23 cellular contexts compared by ENCODE assay signal in the genomic region with DNA sequence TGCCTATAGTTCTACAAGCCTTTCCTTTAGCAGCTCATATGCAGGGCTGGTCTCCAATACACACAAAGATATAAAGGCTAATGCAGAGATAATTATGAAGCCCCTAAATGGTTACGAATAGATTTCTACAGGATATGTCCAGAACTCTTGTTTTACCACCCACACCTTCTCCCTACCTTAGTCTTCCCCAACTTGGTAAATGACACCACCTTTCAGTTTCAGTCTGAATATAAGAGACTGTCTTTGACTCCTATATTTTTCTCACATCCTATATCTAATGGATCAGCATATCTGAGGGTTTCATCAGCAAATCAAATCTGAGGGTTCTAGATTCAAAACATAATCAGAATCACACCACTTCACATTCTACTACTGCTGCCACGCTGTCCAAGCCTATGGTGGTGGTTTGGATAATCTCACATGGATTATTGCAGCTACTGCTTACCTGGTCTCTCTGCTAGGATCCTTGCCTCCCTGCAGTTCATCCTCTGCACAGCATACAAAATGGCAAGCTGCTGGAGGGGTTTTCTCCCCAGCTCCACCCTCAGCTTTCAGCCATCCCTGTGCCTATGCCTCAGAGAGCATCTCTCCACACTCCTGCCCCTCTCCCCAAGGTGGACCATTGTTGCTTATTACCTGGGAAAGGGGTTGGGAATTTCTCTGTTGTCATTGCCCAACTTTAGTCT.
DNase-seq lines count a peak whose midpoint lies in the region; ATAC-seq and TF ChIP-seq lines count a peak whose summit lies in the region.
"Had no signal": no experiment of that assay in that cellular context is flagged by ENCODE, and none has a peak within 500 bp of the region (broad histone marks: within the 10 kb centered on the region; RNA-seq: fewer than 3 reads in every experiment).

No MANE protein-coding gene starts in this region.

- H3K36me3 Mint-ChIP-seq in WTC11, result no peaks in the 10 kb centered on the region
- H3K36me3 Mint-ChIP-seq in stimulated activated naive B cell treated with anti-CD40 and anti-IgM and Interleukin-4, amounts not matched to agents 10 μg/mL and 1 μg/mL and 100 μg/mL, for 72 hours, result no peaks in the 10 kb centered on the region

- no peak for TF ChIP-seq CTCF in WTC11 (IDR thresholded peaks at IDR 0.05)
- no peak for TF ChIP-seq CTCF in foreskin keratinocyte (conservative IDR thresholded peaks at IDR 0.05)

- no peak overlapping the region for H3K4me3 Mint-ChIP-seq in WTC11
- H3K4me3 Mint-ChIP-seq in stimulated activated naive B cell treated with anti-CD40 and anti-IgM and Interleukin-4, amounts not matched to agents 10 μg/mL and 1 μg/mL and 100 μg/mL, for 72 hours, result no peak overlapping the region
- H3K4me3 Mint-ChIP-seq: CD4-positive, alpha-beta T cell; H9 had no signal

- no peaks in the 10 kb centered on the region for H3K4me1 ChIP-seq in foreskin keratinocyte
- H3K4me1 ChIP-seq: BLaER1, Peyer's patch had no signal

- no peak overlapping the region for H3K27ac Mint-ChIP-seq in WTC11
- no peak overlapping the region for H3K27ac Mint-ChIP-seq in stimulated activated naive B cell treated with anti-CD40 and anti-IgM and Interleukin-4, amounts not matched to agents 10 μg/mL and 1 μg/mL and 100 μg/mL, for 72 hours
- H3K27ac Mint-ChIP-seq: CD4-positive, alpha-beta T cell had no signal

- CTCF ChIA-PET in WTC11 (lab: Charles Lee), result interaction anchor here (0.6 kb wide), 1 partner anchor 504 kb away, joined by 3 read pairs; no protein-coding TSS in a partner anchor

- H3K9me3 Mint-ChIP-seq in WTC11, result no peaks in the 10 kb centered on the region
- no peaks in the 10 kb centered on the region for H3K9me3 Mint-ChIP-seq in stimulated activated naive B cell treated with anti-CD40 and anti-IgM and Interleukin-4, amounts not matched to agents 10 μg/mL and 1 μg/mL and 100 μg/mL, for 72 hours
- H3K9me3 Mint-ChIP-seq: CD4-positive, alpha-beta T cell; H9 had no signal

- POLR2A ChIA-PET in WTC11 (lab: Charles Lee), result no interaction called here

- ATAC-seq in GM21723 (IDR thresholded peaks at IDR 0.05; ENCODE audit: unreplicated experiment), result peak; percentile 51
- peak; percentile 50 for ATAC-seq in HG02885 (IDR thresholded peaks at IDR 0.05; ENCODE audit: poor library complexity, unreplicated experiment)
- ATAC-seq in WTC11, result peak; percentile 20; the same call in 1 of the 2 replicates
- peak; percentile 31 to 58 for ATAC-seq in stimulated activated naive B cell treated with anti-CD40 and anti-IgM and Interleukin-4, amounts not matched to agents 10 μg/mL and 1 μg/mL and 100 μg/mL, for 72 hours (replicated peaks)
- no peak for ATAC-seq in foreskin keratinocyte
- no peak for ATAC-seq in HG03521 (IDR thresholded peaks at IDR 0.05; ENCODE audit: unreplicated experiment)
- no peak for ATAC-seq in HG02840 (IDR thresholded peaks at IDR 0.05; ENCODE audit: low FRiP score, unreplicated experiment)
- ATAC-seq: SK-N-SH treated with all-trans-retinoic acid at 6 μM for 48 hours had no signal

- no peak overlapping the region for H3K27ac ChIP-seq in foreskin keratinocyte
- H3K27ac ChIP-seq: BLaER1, Peyer's patch had no signal

- H3K27me3 ChIP-seq in foreskin keratinocyte, result no peaks in the 10 kb centered on the region
- H3K27me3 ChIP-seq: BLaER1, Peyer's patch had no signal

- no peak for DNase-seq in WTC11 (ENCODE audit: low spot score)
- DNase-seq in stimulated activated naive B cell treated with anti-CD40 and anti-IgM and Interleukin-4, amounts not matched to agents 10 μg/mL and 1 μg/mL and 100 μg/mL, for 72 hours, result no peak
- DNase-seq in foreskin keratinocyte, result no peak
- DNase-seq: ACHN; CD4-positive, alpha-beta T cell; COR-L47; DMS79; Karpas-422; MV-4-11; NCI-H1105 treated with DMSO at 0.1 percent for 48 hours; NCI-H2029 treated with DMSO at 0.1 percent for 48 hours; NCI-H226; NCI-H510A treated with DMSO at 0.1 percent for 48 hours; NCI-H748 treated with DMSO at 0.1 percent for 48 hours; NK-92 treated with Interleukin-12 subunit alpha and Interleukin-12 subunit beta, amount 100 ng/mL, for 24 hours; Peyer's patch had no signal

- H3K27me3 Mint-ChIP-seq in WTC11 (ENCODE audit: low read depth), result no peaks in the 10 kb centered on the region
- no peaks in the 10 kb centered on the region for H3K27me3 Mint-ChIP-seq in stimulated activated naive B cell treated with anti-CD40 and anti-IgM and Interleukin-4, amounts not matched to agents 10 μg/mL and 1 μg/mL and 100 μg/mL, for 72 hours
- H3K27me3 Mint-ChIP-seq: CD4-positive, alpha-beta T cell had no signal

- peaks cover 18% of the 10 kb centered on the region for H3K4me1 Mint-ChIP-seq in WTC11
- H3K4me1 Mint-ChIP-seq in stimulated activated naive B cell treated with anti-CD40 and anti-IgM and Interleukin-4, amounts not matched to agents 10 μg/mL and 1 μg/mL and 100 μg/mL, for 72 hours, result peaks cover 4 to 9% of the 10 kb centered on the region in 2 donors

TF ChIP-seq in WTC11, 78 proteins besides CTCF, POLR2A, EP300 and RAD21 (continues in another document):
- TF ChIP-seq SP1 (CRISPR knock-in tag; conservative IDR thresholded peaks at IDR 0.05), result no peak
- TF ChIP-seq JUN (CRISPR knock-in tag; IDR thresholded peaks at IDR 0.05), result no peak
- TF ChIP-seq SMAD4 (CRISPR knock-in tag; IDR thresholded peaks at IDR 0.05), result no peak
- no peak for TF ChIP-seq HMGA2 (CRISPR knock-in tag; IDR thresholded peaks at IDR 0.05)
- TF ChIP-seq, protein P1, sequence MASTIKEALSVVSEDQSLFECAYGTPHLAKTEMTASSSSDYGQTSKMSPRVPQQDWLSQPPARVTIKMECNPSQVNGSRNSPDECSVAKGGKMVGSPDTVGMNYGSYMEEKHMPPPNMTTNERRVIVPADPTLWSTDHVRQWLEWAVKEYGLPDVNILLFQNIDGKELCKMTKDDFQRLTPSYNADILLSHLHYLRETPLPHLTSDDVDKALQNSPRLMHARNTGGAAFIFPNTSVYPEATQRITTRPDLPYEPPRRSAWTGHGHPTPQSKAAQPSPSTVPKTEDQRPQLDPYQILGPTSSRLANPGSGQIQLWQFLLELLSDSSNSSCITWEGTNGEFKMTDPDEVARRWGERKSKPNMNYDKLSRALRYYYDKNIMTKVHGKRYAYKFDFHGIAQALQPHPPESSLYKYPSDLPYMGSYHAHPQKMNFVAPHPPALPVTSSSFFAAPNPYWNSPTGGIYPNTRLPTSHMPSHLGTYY (CRISPR knock-in tag; IDR thresholded peaks at IDR 0.05), result no peak
- no peak for TF ChIP-seq SOX15 (CRISPR knock-in tag; IDR thresholded peaks at IDR 0.05)
- no peak for TF ChIP-seq TEAD1 (CRISPR knock-in tag; IDR thresholded peaks at IDR 0.05)
- TF ChIP-seq ELF4 (CRISPR knock-in tag; IDR thresholded peaks at IDR 0.05; ENCODE audit: low read depth), result no peak
- TF ChIP-seq ZNF512 (CRISPR knock-in tag; IDR thresholded peaks at IDR 0.05; ENCODE audit: borderline replicate concordance), result no peak
- TF ChIP-seq, protein P2, sequence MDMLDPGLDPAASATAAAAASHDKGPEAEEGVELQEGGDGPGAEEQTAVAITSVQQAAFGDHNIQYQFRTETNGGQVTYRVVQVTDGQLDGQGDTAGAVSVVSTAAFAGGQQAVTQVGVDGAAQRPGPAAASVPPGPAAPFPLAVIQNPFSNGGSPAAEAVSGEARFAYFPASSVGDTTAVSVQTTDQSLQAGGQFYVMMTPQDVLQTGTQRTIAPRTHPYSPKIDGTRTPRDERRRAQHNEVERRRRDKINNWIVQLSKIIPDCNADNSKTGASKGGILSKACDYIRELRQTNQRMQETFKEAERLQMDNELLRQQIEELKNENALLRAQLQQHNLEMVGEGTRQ (CRISPR knock-in tag; IDR thresholded peaks at IDR 0.05), result no peak
- no peak for TF ChIP-seq CREM (CRISPR knock-in tag; IDR thresholded peaks at IDR 0.05)
- TF ChIP-seq, protein P3, sequence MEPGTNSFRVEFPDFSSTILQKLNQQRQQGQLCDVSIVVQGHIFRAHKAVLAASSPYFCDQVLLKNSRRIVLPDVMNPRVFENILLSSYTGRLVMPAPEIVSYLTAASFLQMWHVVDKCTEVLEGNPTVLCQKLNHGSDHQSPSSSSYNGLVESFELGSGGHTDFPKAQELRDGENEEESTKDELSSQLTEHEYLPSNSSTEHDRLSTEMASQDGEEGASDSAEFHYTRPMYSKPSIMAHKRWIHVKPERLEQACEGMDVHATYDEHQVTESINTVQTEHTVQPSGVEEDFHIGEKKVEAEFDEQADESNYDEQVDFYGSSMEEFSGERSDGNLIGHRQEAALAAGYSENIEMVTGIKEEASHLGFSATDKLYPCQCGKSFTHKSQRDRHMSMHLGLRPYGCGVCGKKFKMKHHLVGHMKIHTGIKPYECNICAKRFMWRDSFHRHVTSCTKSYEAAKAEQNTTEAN (CRISPR knock-in tag; IDR thresholded peaks at IDR 0.05), result no peak
- TF ChIP-seq, protein P4, sequence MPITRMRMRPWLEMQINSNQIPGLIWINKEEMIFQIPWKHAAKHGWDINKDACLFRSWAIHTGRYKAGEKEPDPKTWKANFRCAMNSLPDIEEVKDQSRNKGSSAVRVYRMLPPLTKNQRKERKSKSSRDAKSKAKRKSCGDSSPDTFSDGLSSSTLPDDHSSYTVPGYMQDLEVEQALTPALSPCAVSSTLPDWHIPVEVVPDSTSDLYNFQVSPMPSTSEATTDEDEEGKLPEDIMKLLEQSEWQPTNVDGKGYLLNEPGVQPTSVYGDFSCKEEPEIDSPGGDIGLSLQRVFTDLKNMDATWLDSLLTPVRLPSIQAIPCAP (CRISPR knock-in tag; IDR thresholded peaks at IDR 0.05), result no peak
- TF ChIP-seq, protein P5, sequence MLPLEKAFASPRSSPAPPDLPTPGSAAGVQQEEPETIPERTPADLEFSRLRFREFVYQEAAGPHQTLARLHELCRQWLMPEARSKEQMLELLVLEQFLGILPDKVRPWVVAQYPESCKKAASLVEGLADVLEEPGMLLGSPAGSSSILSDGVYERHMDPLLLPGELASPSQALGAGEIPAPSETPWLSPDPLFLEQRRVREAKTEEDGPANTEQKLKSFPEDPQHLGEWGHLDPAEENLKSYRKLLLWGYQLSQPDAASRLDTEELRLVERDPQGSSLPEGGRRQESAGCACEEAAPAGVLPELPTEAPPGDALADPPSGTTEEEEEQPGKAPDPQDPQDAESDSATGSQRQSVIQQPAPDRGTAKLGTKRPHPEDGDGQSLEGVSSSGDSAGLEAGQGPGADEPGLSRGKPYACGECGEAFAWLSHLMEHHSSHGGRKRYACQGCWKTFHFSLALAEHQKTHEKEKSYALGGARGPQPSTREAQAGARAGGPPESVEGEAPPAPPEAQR (CRISPR knock-in tag; IDR thresholded peaks at IDR 0.05), result no peak

Comparison
In these comparisons a context has a peak if more than half of its experiments do, and no peak if none do; other contexts are left out.
1. ATAC-seq: peak in GM21723 (single experiment), HG02885 (single experiment), WTC11 (single experiment) and stimulated activated naive B cell treated with anti-CD40 and anti-IgM and Interleukin-4, amounts not matched to agents 10 μg/mL and 1 μg/mL and 100 μg/mL, for 72 hours (2 of 2); none in foreskin keratinocyte (single experiment), HG03521 (single experiment) and HG02840 (single experiment).